21 cellular contexts compared by ENCODE assay signal in genomic region chr5:9375756-9376155, GRCh38.
DNase-seq lines count a peak whose midpoint lies in the region; ATAC-seq and TF ChIP-seq lines count a peak whose summit lies in the region.
"Had no signal": no experiment of that assay in that cellular context is flagged by ENCODE, and none has a peak within 500 bp of the region (broad histone marks: within the 10 kb centered on the region; RNA-seq: fewer than 3 reads in every experiment).

No MANE protein-coding gene starts in this region.

- no peak overlapping the region for H3K4me3 Mint-ChIP-seq in Caco-2 (ENCODE audit: unreplicated experiment)
- no peak overlapping the region for H3K4me3 Mint-ChIP-seq in chondrocyte (ENCODE audit: unreplicated experiment)
- no peak overlapping the region for H3K4me3 Mint-ChIP-seq in neural crest cell
- H3K4me3 Mint-ChIP-seq in type B pancreatic cell: no peak overlapping the region
- H3K4me3 Mint-ChIP-seq: CD14-positive monocyte; CD4-positive, alpha-beta T cell had no signal

- H3K27me3 ChIP-seq in Caco-2 (replicated peaks; ENCODE audit: control insufficient read depth, insufficient read depth, low read length): no peaks in the 10 kb centered on the region
- no peaks in the 10 kb centered on the region for H3K27me3 ChIP-seq in ascending aorta
- H3K27me3 ChIP-seq: BE2C; BLaER1 treated with 17β-estradiol and CSF1 and Interleukin-3, amounts not matched to agents 10 nM and 100 nM had no signal

- H3K27me3 Mint-ChIP-seq in Caco-2 (ENCODE audit: insufficient read depth, unreplicated experiment): no peaks in the 10 kb centered on the region
- no peaks in the 10 kb centered on the region for H3K27me3 Mint-ChIP-seq in chondrocyte (ENCODE audit: low read depth)
- H3K27me3 Mint-ChIP-seq in neural crest cell (ENCODE audit: low read depth): no peaks in the 10 kb centered on the region
- H3K27me3 Mint-ChIP-seq in type B pancreatic cell: no peaks in the 10 kb centered on the region
- H3K27me3 Mint-ChIP-seq: CD4-positive, alpha-beta T cell had no signal

- intact Hi-C loops in Caco-2 (cut with micrococcal nuclease; ENCODE audit: unreplicated experiment) (no loop called here), ascending aorta (cut with DNase I) (no loop called here), mucosa of descending colon (cut with DNase I, micrococcal nuclease) (no loop called here)

- CTCF ChIA-PET in Caco-2 (lab: Charles Lee): no interaction called here

- no peak overlapping the region for H3K4me3 ChIP-seq in Caco-2 (ENCODE audit: low read depth, low read length)
- no peak overlapping the region for H3K4me3 ChIP-seq in ascending aorta
- H3K4me3 ChIP-seq in mucosa of descending colon: no peak overlapping the region
- H3K4me3 ChIP-seq: A549; BLaER1 treated with 17β-estradiol and CSF1 and Interleukin-3, amounts not matched to agents 10 nM and 100 nM; GM23248 had no signal

- H3K36me3 ChIP-seq in Caco-2 (ENCODE audit: control insufficient read depth, insufficient read depth, low read length) (no peaks in the 10 kb centered on the region), ascending aorta (peaks cover 4% of the 10 kb centered on the region in 2 donors), mucosa of descending colon (ENCODE audit: low read depth) (no peaks in the 10 kb centered on the region)
- H3K36me3 ChIP-seq: BE2C; BLaER1 treated with 17β-estradiol and CSF1 and Interleukin-3, amounts not matched to agents 10 nM and 100 nM had no signal

- H3K9me3 ChIP-seq in Caco-2: no peaks in the 10 kb centered on the region
- no peaks in the 10 kb centered on the region for H3K9me3 ChIP-seq in ascending aorta
- H3K9me3 ChIP-seq in mucosa of descending colon: no peaks in the 10 kb centered on the region
- H3K9me3 ChIP-seq: A549; BE2C; BLaER1 treated with 17β-estradiol and CSF1 and Interleukin-3, amounts not matched to agents 10 nM and 100 nM had no signal

- TF ChIP-seq CTCF in Caco-2 (IDR thresholded peaks at IDR 0.05; ENCODE audit: insufficient read depth in 1 of 2, low read depth in 1 of 2, low read length in 1 of 2, severe bottlenecking in 1 of 2, unreplicated experiment in 1 of 2): no peak
- TF ChIP-seq CTCF in chondrocyte (IDR thresholded peaks at IDR 0.05): no peak
- no peak for TF ChIP-seq CTCF in neural crest cell (conservative IDR thresholded peaks at IDR 0.05)
- TF ChIP-seq CTCF in type B pancreatic cell (conservative IDR thresholded peaks at IDR 0.05): no peak
- TF ChIP-seq CTCF in ascending aorta (IDR thresholded peaks at IDR 0.05): no peak
- no peak for TF ChIP-seq CTCF in mucosa of descending colon (IDR thresholded peaks at IDR 0.05)

- POLR2A ChIA-PET in Caco-2 (lab: Charles Lee): no interaction called here

- no peak for ATAC-seq in mucosa of descending colon
- ATAC-seq: A549 had no signal

- H3K4me1 ChIP-seq in Caco-2 (peaks cover 14% of the 10 kb centered on the region), ascending aorta (no peaks in the 10 kb centered on the region), mucosa of descending colon (ENCODE audit: low read depth) (no peaks in the 10 kb centered on the region)
- H3K4me1 ChIP-seq: A549; BE2C; BLaER1 treated with 17β-estradiol and CSF1 and Interleukin-3, amounts not matched to agents 10 nM and 100 nM had no signal

- BruUV-seq in Caco-2 (replicated peaks; lab: Mats Ljungman, UMichigan): no TSS peak

- H3K27ac Mint-ChIP-seq in Caco-2 (ENCODE audit: unreplicated experiment): peak overlapping the region; percentile 7
- peak overlapping the region; percentile 25 for H3K27ac Mint-ChIP-seq in chondrocyte (ENCODE audit: unreplicated experiment)
- peak overlapping the region; percentile 37 for H3K27ac Mint-ChIP-seq in neural crest cell (ENCODE audit: unreplicated experiment)
- H3K27ac Mint-ChIP-seq in type B pancreatic cell: no peak overlapping the region
- H3K27ac Mint-ChIP-seq: CD14-positive monocyte; CD4-positive, alpha-beta T cell had no signal

- DNase-seq in Caco-2 (no peak), NCI-H226 (peak; percentile 79), chondrocyte (ENCODE audit: low spot score) (no peak), neural crest cell (ENCODE audit: low read depth, low spot score) (no peak), type B pancreatic cell (ENCODE audit: extremely low spot score, unreplicated experiment) (no peak), ascending aorta (ENCODE audit: low spot score in 2 of 2) (no peak), mucosa of descending colon (no peak)
- DNase-seq: 8988T; ACHN; AML-193; BE2C; CD4-positive, alpha-beta T cell; COR-L47; DMS153; DND-41; GM23248; H7; HCEC 1CT had no signal

- H3K9me3 Mint-ChIP-seq in Caco-2 (ENCODE audit: unreplicated experiment) (peaks cover 4% of the 10 kb centered on the region), chondrocyte (ENCODE audit: low read depth) (no peaks in the 10 kb centered on the region), neural crest cell (no peaks in the 10 kb centered on the region), type B pancreatic cell (peaks cover 3% of the 10 kb centered on the region)
- H3K9me3 Mint-ChIP-seq: CD4-positive, alpha-beta T cell had no signal

- H3K27ac ChIP-seq in ascending aorta: no peak overlapping the region
- H3K27ac ChIP-seq: A549; BLaER1 treated with 17β-estradiol and CSF1 and Interleukin-3, amounts not matched to agents 10 nM and 100 nM had no signal

- H3K36me3 Mint-ChIP-seq in Caco-2 (ENCODE audit: insufficient read depth, unreplicated experiment): peaks cover 18% of the 10 kb centered on the region
- H3K36me3 Mint-ChIP-seq in chondrocyte (ENCODE audit: low read depth): peaks cover 31% of the 10 kb centered on the region
- H3K36me3 Mint-ChIP-seq in neural crest cell (ENCODE audit: low read depth): peaks cover 13% of the 10 kb centered on the region
- peaks cover 42% of the 10 kb centered on the region for H3K36me3 Mint-ChIP-seq in type B pancreatic cell
- H3K36me3 Mint-ChIP-seq: CD14-positive monocyte had no signal

- H3K4me1 Mint-ChIP-seq in Caco-2 (ENCODE audit: low read depth, unreplicated experiment) (peaks cover 22% of the 10 kb centered on the region), chondrocyte (ENCODE audit: low read depth) (peaks cover 17% of the 10 kb centered on the region), neural crest cell (peaks cover 5% of the 10 kb centered on the region), type B pancreatic cell (ENCODE audit: unreplicated experiment) (peaks cover 10% of the 10 kb centered on the region)
- H3K4me1 Mint-ChIP-seq: CD14-positive monocyte had no signal
